In genomic region chr16:46916980-46917379, GRCh38 we compare ENCODE assay signal across 1 cellular context.
A peak's percentile ranks its signal among the peaks of the same experiment; 100 is the strongest.
TF ChIP-seq lines count a peak whose summit lies in the region.

No MANE protein-coding gene starts in this region.

TF ChIP-seq in HepG2, 621 proteins besides CTCF, POLR2A, EP300 and RAD21:
- TF ChIP-seq ZSCAN25 (CRISPR knock-in tag; IDR thresholded peaks at IDR 0.05) (no peak), ZBTB7B (CRISPR knock-in tag; IDR thresholded peaks at IDR 0.05) (0 out of 2 replicates have a peak, but pooled peaks have one; percentile 20), ELF1 (CRISPR knock-in tag; IDR thresholded peaks at IDR 0.05) (no peak), NFYC (CRISPR knock-in tag; IDR thresholded peaks at IDR 0.05) (peak; percentile 73), GPN1 (CRISPR knock-in tag; IDR thresholded peaks at IDR 0.05; ENCODE audit: borderline replicate concordance) (no peak), ZNF770 (CRISPR knock-in tag; IDR thresholded peaks at IDR 0.05) (no peak), USF2 (IDR thresholded peaks at IDR 0.05; ENCODE audit: low read depth, low read length) (peak; percentile 65), USF2 (CRISPR knock-in tag; IDR thresholded peaks at IDR 0.05; ENCODE audit: borderline replicate concordance) (peak; percentile 70; the same call in 1 of the 2 replicates), HDAC1 (CRISPR knock-in tag; IDR thresholded peaks at IDR 0.05) (no peak), NFYB (CRISPR knock-in tag; IDR thresholded peaks at IDR 0.05) (peak; percentile 70), ZNF672 (CRISPR knock-in tag; IDR thresholded peaks at IDR 0.05) (no peak), ZNF224 (CRISPR knock-in tag; IDR thresholded peaks at IDR 0.05) (no peak), TRIM24 (CRISPR knock-in tag; IDR thresholded peaks at IDR 0.05) (no peak), ZNF3 (CRISPR knock-in tag; IDR thresholded peaks at IDR 0.05) (no peak), GABPA (IDR thresholded peaks at IDR 0.05; ENCODE audit: low read depth, low read length) (no peak), GABPA (CRISPR knock-in tag; IDR thresholded peaks at IDR 0.05; ENCODE audit: low read depth) (no peak), SOX5 (CRISPR knock-in tag; IDR thresholded peaks at IDR 0.05; ENCODE audit: borderline replicate concordance) (no peak)
